In genomic region chr19:1070931-1071791, GRCh38 we compare ENCODE assay signal across 1 cellular context.
TF ChIP-seq lines count a peak whose summit lies in the region.

No MANE protein-coding gene starts in this region.

TF ChIP-seq in HepG2, 621 proteins besides CTCF, POLR2A, EP300 and RAD21:
- TF ChIP-seq ZNF652 (CRISPR knock-in tag; IDR thresholded peaks at IDR 0.05; ENCODE audit: borderline replicate concordance, low read depth) (no peak), RARG (CRISPR knock-in tag; IDR thresholded peaks at IDR 0.05; ENCODE audit: low read depth) (no peak), ATF1 (CRISPR knock-in tag; IDR thresholded peaks at IDR 0.05) (no peak), NR3C1 (CRISPR knock-in tag; IDR thresholded peaks at IDR 0.05) (no peak), KDM6A (CRISPR knock-in tag; IDR thresholded peaks at IDR 0.05; ENCODE audit: low read depth) (no peak), GFI1 (CRISPR knock-in tag; IDR thresholded peaks at IDR 0.05; ENCODE audit: borderline replicate concordance) (no peak), ELF1 (CRISPR knock-in tag; IDR thresholded peaks at IDR 0.05) (no peak), SMAD3 (CRISPR knock-in tag; IDR thresholded peaks at IDR 0.05) (no peak), SNAPC4 (CRISPR knock-in tag; IDR thresholded peaks at IDR 0.05) (no peak), ISL2 (CRISPR knock-in tag; IDR thresholded peaks at IDR 0.05) (no peak), ZFP82 (CRISPR knock-in tag; IDR thresholded peaks at IDR 0.05; ENCODE audit: borderline replicate concordance) (no peak), ZNF24 (IDR thresholded peaks at IDR 0.05) (no peak), EEA1 (CRISPR knock-in tag; IDR thresholded peaks at IDR 0.05; ENCODE audit: borderline replicate concordance) (no peak), MAZ (IDR thresholded peaks at IDR 0.05; ENCODE audit: borderline replicate concordance, low read depth, low read length) (no peak), MAZ (CRISPR knock-in tag; IDR thresholded peaks at IDR 0.05; ENCODE audit: low read depth) (no peak), BATF2 (CRISPR knock-in tag; IDR thresholded peaks at IDR 0.05) (no peak)
